9 cellular contexts compared by ENCODE assay signal in the genomic region with DNA sequence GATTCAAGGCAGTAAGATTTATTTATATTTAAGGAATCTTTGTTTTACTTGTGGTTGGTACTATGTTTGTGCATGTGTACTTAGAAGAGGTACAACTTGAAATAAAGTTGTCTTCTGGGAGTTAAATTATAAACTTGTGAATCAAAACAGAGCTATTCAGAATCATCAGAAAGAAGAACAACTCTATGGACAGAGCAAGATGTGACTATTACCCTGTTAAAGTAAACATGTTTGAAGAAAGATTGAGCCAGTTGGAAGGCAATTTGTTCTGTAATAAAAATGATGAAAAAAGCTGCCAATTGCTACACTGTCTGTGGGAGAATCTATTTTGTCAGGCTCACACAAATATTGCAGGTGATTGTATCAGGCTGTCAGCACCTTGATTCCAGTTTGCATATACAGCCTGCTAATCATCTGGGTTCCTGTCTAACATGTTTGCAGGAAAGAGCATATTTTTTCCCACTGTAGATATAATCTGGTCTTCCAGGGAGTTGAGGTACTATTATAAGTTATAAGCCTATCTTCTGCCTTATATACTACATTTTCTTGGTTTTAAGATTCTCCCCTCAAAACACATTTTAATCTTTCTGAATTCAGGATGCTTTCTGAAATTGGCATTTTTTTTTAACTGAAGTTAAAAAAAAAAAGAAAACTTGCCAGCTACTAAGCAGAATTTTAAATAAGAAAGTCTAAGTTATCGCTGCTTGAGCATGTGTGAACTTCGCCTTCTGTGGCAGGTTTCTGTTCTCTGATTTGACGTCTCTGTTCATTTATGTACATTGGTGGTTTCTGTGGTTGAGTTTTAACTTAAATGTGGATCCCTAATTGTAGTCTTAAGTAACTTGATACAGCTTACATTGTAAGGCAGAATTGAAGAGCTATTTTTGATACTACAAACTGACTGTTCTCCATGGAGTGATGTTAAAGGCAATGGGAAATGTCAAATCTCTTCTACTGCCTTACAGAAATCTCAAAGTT. TPM values are rescaled to one million over a fixed set of nuclear protein-coding genes. Genes with fewer than 3 reads are reported as not detected.
DNase-seq lines count a peak whose midpoint lies in the region; ATAC-seq lines count a peak whose summit lies in the region.
"Had no signal": no experiment of that assay in that cellular context is flagged by ENCODE, and none has a peak within 500 bp of the region (broad histone marks: within the 10 kb centered on the region; RNA-seq: fewer than 3 reads in every experiment).

No MANE protein-coding gene starts in this region.

- no peaks in the 10 kb centered on the region for H3K9me3 Mint-ChIP-seq in effector memory CD8-positive, alpha-beta T cell

- peaks cover 43 to 65% of the 10 kb centered on the region in 2 donors for H3K4me1 Mint-ChIP-seq in effector memory CD8-positive, alpha-beta T cell (ENCODE audit: low read depth in 2 of 2)

- peak overlapping the region; percentile 85 to 86 for H3K27ac Mint-ChIP-seq in effector memory CD8-positive, alpha-beta T cell

- peaks cover 6% of the 10 kb centered on the region for H3K36me3 Mint-ChIP-seq in effector memory CD8-positive, alpha-beta T cell (ENCODE audit: insufficient read depth)

- H3K27me3 Mint-ChIP-seq in effector memory CD8-positive, alpha-beta T cell: no peaks in the 10 kb centered on the region

- ATAC-seq in GM18868 (IDR thresholded peaks at IDR 0.05; ENCODE audit: unreplicated experiment) (peak; percentile 95), HG02588 (IDR thresholded peaks at IDR 0.05; ENCODE audit: unreplicated experiment) (peak; percentile 90), GM19023 (IDR thresholded peaks at IDR 0.05; ENCODE audit: unreplicated experiment) (no peak)
- peak; percentile 96 for ATAC-seq in effector memory CD8-positive, alpha-beta T cell (replicated peaks)
- ATAC-seq: Panc1 had no signal

- DNase-seq in MV-4-11 (lab: John Stamatoyannopoulos, UW) (peak; percentile 91), mucosa of gallbladder (ENCODE audit: low spot score) (no peak), NCI-H510A (lab: John Stamatoyannopoulos, UW) (no peak), SKM-1 (lab: John Stamatoyannopoulos, UW; ENCODE audit: unreplicated experiment) (no peak)
- peak in 2 of 3 experiments; percentile 23 for DNase-seq in effector memory CD8-positive, alpha-beta T cell

- peak overlapping the region; percentile 65 to 66 for H3K4me3 Mint-ChIP-seq in effector memory CD8-positive, alpha-beta T cell

RNA-seq across cellular contexts. Expression of a gene that starts 46.0 kb away (rescaled TPM):
- total RNA-seq in mucosa of gallbladder: 32.8 TPM

Comparison
In these comparisons a context has a peak if more than half of its experiments do, and no peak if none do; other contexts are left out.
1. DNase-seq: peak in MV-4-11 (single experiment) and effector memory CD8-positive, alpha-beta T cell (2 of 3); none in mucosa of gallbladder (single experiment), NCI-H510A (single experiment) and SKM-1 (single experiment).